Comparison of ENCODE assay signal across 13 cellular contexts in the genomic region with DNA sequence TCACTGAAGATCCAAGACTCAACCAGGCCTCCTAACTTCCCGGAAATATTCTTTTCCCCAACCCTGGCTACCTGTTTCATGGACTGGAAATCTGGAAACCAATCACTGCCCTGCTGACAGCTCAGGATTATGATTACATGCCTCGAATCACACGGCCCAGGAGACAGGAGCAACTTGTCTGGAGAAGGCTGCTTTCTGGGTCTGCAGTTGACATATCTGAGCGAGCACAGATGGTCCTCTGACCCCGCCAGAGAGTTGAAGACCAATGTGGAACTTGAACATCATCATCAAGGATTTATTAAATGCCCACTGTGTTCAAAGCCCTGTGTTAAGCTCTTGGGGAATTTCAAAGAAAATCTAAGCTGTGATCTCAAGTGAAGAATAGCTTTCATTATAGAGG.
DNase-seq lines count a peak whose midpoint lies in the region; ATAC-seq, FAIRE-seq and TF ChIP-seq lines count a peak whose summit lies in the region.
"Had no signal": no experiment of that assay in that cellular context is flagged by ENCODE, and none has a peak within 500 bp of the region (broad histone marks: within the 10 kb centered on the region; RNA-seq: fewer than 3 reads in every experiment).

No MANE protein-coding gene starts in this region.

- H3K9me3 Mint-ChIP-seq in stimulated activated naive CD8-positive, alpha-beta T cell treated with anti-CD3 and anti-CD28 coated beads, Interleukin-15, Interleukin-2, amounts not matched to agents 100 ng/mL and 50 ng/mL, for 24 hours: no peaks in the 10 kb centered on the region

- in situ Hi-C loops in HepG2 (cut with HindIII; ENCODE audit: extremely low pct_ligation_motif_present, low pct_unique_long_range_greater_than_20kb): loop anchor here (10.0 kb wide), 1 partner anchor 114 kb away; a partner anchor contains a TSS

- no peak for TF ChIP-seq RAD21 in HepG2 (CRISPR knock-in tag; IDR thresholded peaks at IDR 0.05)

- H3K4me1 ChIP-seq in mucosa of descending colon (ENCODE audit: low read depth): peaks cover 8% of the 10 kb centered on the region
- no peaks in the 10 kb centered on the region for H3K4me1 ChIP-seq in HepG2 (ENCODE audit: insufficient read depth, low read length)
- peaks cover 8% of the 10 kb centered on the region for H3K4me1 ChIP-seq in suprapubic skin
- H3K4me1 ChIP-seq: HAP-1 had no signal

- H3K27ac ChIP-seq in WERI-Rb-1: no peak overlapping the region
- no peak overlapping the region for H3K27ac ChIP-seq in HepG2 (ENCODE audit: extremely low read length, insufficient read depth, low read length)
- no peak overlapping the region for H3K27ac ChIP-seq in suprapubic skin

- peaks cover 93% of the 10 kb centered on the region for H3K4me1 Mint-ChIP-seq in stimulated activated naive CD8-positive, alpha-beta T cell treated with anti-CD3 and anti-CD28 coated beads, Interleukin-15, Interleukin-2, amounts not matched to agents 100 ng/mL and 50 ng/mL, for 24 hours (ENCODE audit: low read depth)

- peak overlapping the region; percentile 30 for H3K4me3 Mint-ChIP-seq in stimulated activated naive CD8-positive, alpha-beta T cell treated with anti-CD3 and anti-CD28 coated beads, Interleukin-15, Interleukin-2, amounts not matched to agents 100 ng/mL and 50 ng/mL, for 24 hours

- H3K79me2 ChIP-seq in HepG2 (ENCODE audit: insufficient read depth, low read length): no peaks in the 10 kb centered on the region

- H3K9me3 ChIP-seq in WERI-Rb-1 (ENCODE audit: severe bottlenecking) (no peaks in the 10 kb centered on the region), mucosa of descending colon (no peaks in the 10 kb centered on the region), HepG2 (ENCODE audit: low read length) (no peaks in the 10 kb centered on the region), suprapubic skin (no peaks in the 10 kb centered on the region)
- H3K9me3 ChIP-seq: HAP-1 had no signal

- TF ChIP-seq CTCF in WERI-Rb-1 (IDR thresholded peaks at IDR 0.05; ENCODE audit: low read depth, low read length): no peak
- TF ChIP-seq CTCF in mucosa of descending colon (IDR thresholded peaks at IDR 0.05): no peak
- TF ChIP-seq CTCF in HepG2 (CRISPR knock-in tag; IDR thresholded peaks at IDR 0.05): no peak
- TF ChIP-seq CTCF in suprapubic skin (IDR thresholded peaks at IDR 0.05): no peak

- H3K9ac ChIP-seq in HepG2 (ENCODE audit: insufficient read depth, low read depth, low read length): no peak overlapping the region

- no peak for ATAC-seq in stimulated activated naive CD8-positive, alpha-beta T cell treated with anti-CD3 and anti-CD28 coated beads, Interleukin-15, Interleukin-2, amounts not matched to agents 100 U/mL and 50 U/mL, for 24 hours
- no peak for ATAC-seq in mucosa of descending colon
- ATAC-seq in HepG2: no peak

- H3K4me3 ChIP-seq in WERI-Rb-1 (ENCODE audit: low read depth, low read length) (no peak overlapping the region; the same call in 1 of the 2 replicates), mucosa of descending colon (no peak overlapping the region), HepG2 (replicated peaks in 1 of 3; ENCODE audit: insufficient read depth in 1 of 3, low read depth in 2 of 3, low read length in 3 of 3) (no peak overlapping the region), suprapubic skin (no peak overlapping the region)
- H3K4me3 ChIP-seq: HAP-1, skin epidermis had no signal

- H3K27me3 Mint-ChIP-seq in stimulated activated naive CD8-positive, alpha-beta T cell treated with anti-CD3 and anti-CD28 coated beads, Interleukin-15, Interleukin-2, amounts not matched to agents 100 ng/mL and 50 ng/mL, for 24 hours: no peaks in the 10 kb centered on the region

- CTCF ChIA-PET in HepG2 (lab: Yijun Ruan, JAX; ENCODE audit: low intra/inter-chr PET ratio, low total read pairs): no interaction called here

- H3K27me3 ChIP-seq in WERI-Rb-1 (ENCODE audit: insufficient read depth, low read depth, severe bottlenecking): no peaks in the 10 kb centered on the region
- H3K27me3 ChIP-seq in HepG2 (ENCODE audit: control insufficient read depth in 1 of 2, insufficient read depth in 2 of 2, low read length in 2 of 2): no peaks in the 10 kb centered on the region
- H3K27me3 ChIP-seq in suprapubic skin: no peaks in the 10 kb centered on the region

- no peak for DNase-seq in stimulated activated naive CD8-positive, alpha-beta T cell treated with anti-CD3 and anti-CD28 coated beads, Interleukin-15, Interleukin-2, amounts not matched to agents 100 U/mL and 50 U/mL, for 24 hours
- peak; percentile 75 for DNase-seq in WERI-Rb-1
- DNase-seq in left kidney (ENCODE audit: low read depth, low spot score): peak; percentile 59
- no peak for DNase-seq in mucosa of descending colon
- no peak for DNase-seq in HepG2 (ENCODE audit: low spot score)
- no peak for DNase-seq in suprapubic skin (ENCODE audit: low spot score in 2 of 2)
- DNase-seq in EL: no peak
- DNase-seq: activated CD4-positive, alpha-beta T cell treated with anti-CD3 and anti-CD28 coated beads, Interleukin-2, amount 50 U/mL, for 4 hours; Karpas-422; NCI-H524 had no signal

- BruUV-seq in HepG2 (replicated peaks; lab: Mats Ljungman, UMichigan): no TSS peak

- POLR2A ChIA-PET in HepG2 (lab: Yijun Ruan, JAX): no interaction called here

- H2AFZ ChIP-seq in HepG2 (ENCODE audit: low read length): no peak overlapping the region

- FAIRE-seq in HepG2 (lab: Jason Lieb, UNC): no peak

- intact Hi-C loops in mucosa of descending colon (cut with DNase I, micrococcal nuclease) (no loop called here), HepG2 (cut with micrococcal nuclease; ENCODE audit: unreplicated experiment) (no loop called here)

- H3K36me3 ChIP-seq in WERI-Rb-1: no peaks in the 10 kb centered on the region
- H3K36me3 ChIP-seq in mucosa of descending colon (ENCODE audit: low read depth): no peaks in the 10 kb centered on the region
- peaks cover 0 to 4% of the 10 kb centered on the region in 2 experiments; a peak in 4 of 5 replicates for H3K36me3 ChIP-seq in HepG2 (replicated peaks in 1 of 2; ENCODE audit: control insufficient read depth in 1 of 2, insufficient read depth in 2 of 2, low read length in 2 of 2)
- H3K36me3 ChIP-seq in suprapubic skin: peaks cover 9% of the 10 kb centered on the region
- H3K36me3 ChIP-seq: HAP-1 had no signal

- no peaks in the 10 kb centered on the region for H4K20me1 ChIP-seq in HepG2 (ENCODE audit: insufficient read depth, low read length)

- WGBS in HepG2 (ENCODE audit: low lambda C conversion rate): 94% methylated on average over 5 of the region's 5 CpGs
- 92% methylated on average over 5 of the region's 5 CpGs for WGBS in suprapubic skin

- H3K27ac Mint-ChIP-seq in stimulated activated naive CD8-positive, alpha-beta T cell treated with anti-CD3 and anti-CD28 coated beads, Interleukin-15, Interleukin-2, amounts not matched to agents 100 ng/mL and 50 ng/mL, for 24 hours: peak overlapping the region; percentile 79

- TF ChIP-seq POLR2A in HepG2 (IDR thresholded peaks at IDR 0.05; ENCODE audit: insufficient read depth in 1 of 2, low read depth in 2 of 2, low read length in 2 of 2) (no peak), suprapubic skin (IDR thresholded peaks at IDR 0.05) (no peak)

- H3K4me2 ChIP-seq in HepG2 (ENCODE audit: low read depth, low read length): no peak overlapping the region

- H3K36me3 Mint-ChIP-seq in stimulated activated naive CD8-positive, alpha-beta T cell treated with anti-CD3 and anti-CD28 coated beads, Interleukin-15, Interleukin-2, amounts not matched to agents 100 ng/mL and 50 ng/mL, for 24 hours (ENCODE audit: low read depth): peaks cover 58% of the 10 kb centered on the region

- TF ChIP-seq EP300 in HepG2 (IDR thresholded peaks at IDR 0.05; ENCODE audit: low read depth in 2 of 2, low read length in 2 of 2): no peak
- TF ChIP-seq EP300 in HepG2 (CRISPR knock-in tag; IDR thresholded peaks at IDR 0.05; ENCODE audit: borderline replicate concordance): no peak
- no peak for TF ChIP-seq EP300 in suprapubic skin (IDR thresholded peaks at IDR 0.05)

TF ChIP-seq in HepG2, 621 proteins besides CTCF, POLR2A, EP300 and RAD21:
- TF ChIP-seq ZNF839 (CRISPR knock-in tag; IDR thresholded peaks at IDR 0.05; ENCODE audit: borderline replicate concordance) (no peak), ZNF260 (CRISPR knock-in tag; IDR thresholded peaks at IDR 0.05; ENCODE audit: borderline replicate concordance, low read depth) (no peak), SPEN (CRISPR knock-in tag; IDR thresholded peaks at IDR 0.05; ENCODE audit: low read depth) (no peak), MTA3 (CRISPR knock-in tag; IDR thresholded peaks at IDR 0.05) (no peak), U2AF2 (IDR thresholded peaks at IDR 0.05; ENCODE audit: low read depth, low read length) (no peak)
- TF ChIP-seq, protein P1, sequence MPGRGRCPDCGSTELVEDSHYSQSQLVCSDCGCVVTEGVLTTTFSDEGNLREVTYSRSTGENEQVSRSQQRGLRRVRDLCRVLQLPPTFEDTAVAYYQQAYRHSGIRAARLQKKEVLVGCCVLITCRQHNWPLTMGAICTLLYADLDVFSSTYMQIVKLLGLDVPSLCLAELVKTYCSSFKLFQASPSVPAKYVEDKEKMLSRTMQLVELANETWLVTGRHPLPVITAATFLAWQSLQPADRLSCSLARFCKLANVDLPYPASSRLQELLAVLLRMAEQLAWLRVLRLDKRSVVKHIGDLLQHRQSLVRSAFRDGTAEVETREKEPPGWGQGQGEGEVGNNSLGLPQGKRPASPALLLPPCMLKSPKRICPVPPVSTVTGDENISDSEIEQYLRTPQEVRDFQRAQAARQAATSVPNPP (CRISPR knock-in tag; IDR thresholded peaks at IDR 0.05): no peak
- TF ChIP-seq, protein P2, sequence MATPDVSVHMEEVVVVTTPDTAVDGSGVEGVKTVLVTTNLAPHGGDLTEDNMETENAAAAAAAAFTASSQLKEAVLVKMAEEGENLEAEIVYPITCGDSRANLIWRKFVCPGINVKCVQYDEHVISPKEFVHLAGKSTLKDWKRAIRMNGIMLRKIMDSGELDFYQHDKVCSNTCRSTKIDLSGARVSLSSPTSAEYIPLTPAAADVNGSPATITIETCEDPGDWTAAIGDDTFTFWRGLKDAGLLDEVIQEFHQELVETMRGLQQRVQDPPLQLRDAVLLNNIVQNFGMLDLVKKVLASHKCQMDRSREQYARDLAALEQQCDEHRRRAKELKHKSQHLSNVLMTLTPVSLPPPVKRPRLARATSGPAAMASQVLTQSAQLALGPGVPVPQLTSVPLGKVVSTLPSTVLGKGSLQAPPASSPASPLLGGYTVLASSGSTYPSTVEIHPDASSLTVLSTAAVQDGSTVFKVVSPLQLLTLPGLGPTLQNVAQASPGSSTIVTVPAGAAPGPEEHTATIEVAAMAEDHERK (CRISPR knock-in tag; IDR thresholded peaks at IDR 0.05; ENCODE audit: low read depth): no peak

Comparison
In these comparisons a context has a peak if more than half of its experiments do, and no peak if none do; other contexts are left out.
1. DNase-seq: peak in WERI-Rb-1 (single experiment) and left kidney (single experiment); none in stimulated activated naive CD8-positive, alpha-beta T cell treated with anti-CD3 and anti-CD28 coated beads, Interleukin-15, Interleukin-2, amounts not matched to agents 100 U/mL and 50 U/mL, for 24 hours (single experiment), mucosa of descending colon (0 of 3), HepG2 (single experiment), suprapubic skin (0 of 2) and EL (single experiment).